ENCODE assay signal across 16 cellular contexts in the genomic region with DNA sequence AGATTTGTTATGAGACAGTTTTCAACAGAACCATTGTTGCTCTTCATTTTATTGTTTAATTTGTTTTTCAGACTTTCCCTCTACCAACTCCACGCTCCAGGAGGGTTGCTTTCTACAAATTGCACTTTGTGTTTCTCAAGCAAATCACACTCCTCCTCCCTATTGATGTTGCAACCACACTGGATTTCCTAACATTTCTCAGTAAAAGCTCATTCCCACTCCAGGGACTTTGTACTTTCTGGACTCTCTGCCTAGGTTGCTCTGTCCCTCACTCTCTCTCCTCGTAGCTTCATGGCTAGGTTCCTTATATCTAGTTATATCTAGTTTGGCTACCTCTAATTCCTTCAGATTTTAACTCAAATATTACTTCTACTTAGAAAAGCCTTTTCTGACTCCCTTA. TPM values are rescaled to one million over a fixed set of nuclear protein-coding genes. Genes with fewer than 3 reads are reported as not detected.
A peak's percentile ranks its signal among the peaks of the same experiment; 100 is the strongest.
DNase-seq lines count a peak whose midpoint lies in the region; ATAC-seq and TF ChIP-seq lines count a peak whose summit lies in the region.
"Had no signal": no experiment of that assay in that cellular context is flagged by ENCODE, and none has a peak within 500 bp of the region (broad histone marks: within the 10 kb centered on the region; RNA-seq: fewer than 3 reads in every experiment).

No MANE protein-coding gene starts in this region.

- TF ChIP-seq EP300 in transverse colon (IDR thresholded peaks at IDR 0.05; ENCODE audit: low read depth) = no peak

- in situ Hi-C loops in transverse colon (cut with MboI; ENCODE audit: low pct_ligation_motif_present in 1 of 4, low pct_unique_long_range_greater_than_20kb in 1 of 4, low sequenced_read_pairs in 3 of 4) = no loop called here

- no peaks in the 10 kb centered on the region for H3K4me1 Mint-ChIP-seq in WTC11
- H3K4me1 Mint-ChIP-seq: CD8-positive, alpha-beta memory T cell had no signal

- TF ChIP-seq POLR2A in transverse colon (IDR thresholded peaks at IDR 0.05) = no peak

- TF ChIP-seq CTCF in WTC11 (IDR thresholded peaks at IDR 0.05) (no peak), omental fat pad (IDR thresholded peaks at IDR 0.05) (no peak), transverse colon (IDR thresholded peaks at IDR 0.05) (no peak)

- H3K4me1 ChIP-seq in transverse colon = no peaks in the 10 kb centered on the region
- H3K4me1 ChIP-seq: BLaER1 had no signal

- no peaks in the 10 kb centered on the region; the same call in 1 of the 2 replicates for H3K27me3 Mint-ChIP-seq in WTC11 (ENCODE audit: low read depth)
- H3K27me3 Mint-ChIP-seq: CD8-positive, alpha-beta memory T cell had no signal

- no peak overlapping the region for H3K4me3 ChIP-seq in transverse colon
- H3K4me3 ChIP-seq: BLaER1, GM12878, GM23248 had no signal

- no peak for ATAC-seq in WTC11
- ATAC-seq in left lobe of liver = peak; percentile 91
- ATAC-seq in omental fat pad (ENCODE audit: low FRiP score) = peak; percentile 54
- ATAC-seq in HG03439 (IDR thresholded peaks at IDR 0.05; ENCODE audit: unreplicated experiment) = no peak
- ATAC-seq: GM12878 had no signal

- no peaks in the 10 kb centered on the region for H3K36me3 ChIP-seq in transverse colon
- H3K36me3 ChIP-seq: BLaER1 had no signal

- H3K27ac ChIP-seq in transverse colon = no peak overlapping the region
- H3K27ac ChIP-seq: BLaER1, GM23248 had no signal

- intact Hi-C loops in transverse colon (cut with DNase I; ENCODE audit: low total_unique reads) = no loop called here

- H3K9me3 Mint-ChIP-seq in WTC11 = peaks cover 11% of the 10 kb centered on the region

- no peaks in the 10 kb centered on the region for H3K27me3 ChIP-seq in transverse colon
- H3K27me3 ChIP-seq: BLaER1 had no signal

- peaks cover 5% of the 10 kb centered on the region; the same call in 1 of the 2 replicates for H3K36me3 Mint-ChIP-seq in WTC11
- H3K36me3 Mint-ChIP-seq: CD8-positive, alpha-beta memory T cell had no signal

- H3K27ac Mint-ChIP-seq in WTC11 = no peak overlapping the region; the same call in 1 of the 2 replicates

- H3K4me3 Mint-ChIP-seq in WTC11 = no peak overlapping the region
- H3K4me3 Mint-ChIP-seq: CD8-positive, alpha-beta memory T cell had no signal

- 57 to 76% methylated on average over 2 of the region's 2 CpGs for WGBS in transverse colon (ENCODE audit: low coverage in 1 of 2), 2 donors

- DNase-seq in HuH-7 (ENCODE audit: low spot score) (peak; percentile 24), WTC11 (ENCODE audit: low spot score) (no peak), left lobe of liver (ENCODE audit: low spot score) (peak; percentile 60), omental fat pad (ENCODE audit: low spot score) (no peak), NCI-H524 treated with DMSO at 0.1 percent for 48 hours (lab: John Stamatoyannopoulos, UW) (no peak), transverse colon (no peak), DMS153 (lab: John Stamatoyannopoulos, UW) (no peak)
- DNase-seq: CD8-positive, alpha-beta memory T cell; GM23248; KBM-7 had no signal

- CTCF ChIA-PET in WTC11 (lab: Charles Lee) = no interaction called here

- POLR2A ChIA-PET in WTC11 (lab: Charles Lee) = interaction anchor here (0.6 kb wide), 1 partner anchor 26 kb away, joined by 4 read pairs; no protein-coding TSS in a partner anchor

- H3K9me3 ChIP-seq in transverse colon = no peaks in the 10 kb centered on the region
- H3K9me3 ChIP-seq: BLaER1 had no signal

TF ChIP-seq in WTC11, 78 proteins besides CTCF, POLR2A, EP300 and RAD21:
- TF ChIP-seq JAZF1 (CRISPR knock-in tag; IDR thresholded peaks at IDR 0.05) (no peak), GABPB1 (CRISPR knock-in tag; IDR thresholded peaks at IDR 0.05) (peak; percentile 81)

RNA-seq across cellular contexts. Expression of a gene that starts 20.3 kb away (rescaled TPM):
- total RNA-seq in WTC11 (2021) (not detected in 3 replicates), left lobe of liver (not detected), omental fat pad (not detected), transverse colon (not detected)
- total RNA-seq: A673; CD8-positive, alpha-beta memory T cell; Daoy; G401; GM12878; GM23248 had no signal

RNA-seq across cellular contexts. Expression of a gene that starts 22.6 kb away (rescaled TPM):
- not detected in 3 replicates for total RNA-seq in WTC11 (2021)
- total RNA-seq in left lobe of liver = 0.13 TPM
- total RNA-seq in omental fat pad = not detected
- total RNA-seq in transverse colon = not detected
- total RNA-seq: A673; CD8-positive, alpha-beta memory T cell; Daoy; G401; GM12878; GM23248 had no signal

RNA-seq across cellular contexts. Expression of a gene that starts 53.4 kb away (rescaled TPM):
- total RNA-seq in WTC11 (2021) (not detected in 3 replicates), left lobe of liver (not detected), omental fat pad (not detected), transverse colon (not detected)
- total RNA-seq: A673; CD8-positive, alpha-beta memory T cell; G401; GM12878; GM23248 had no signal

Comparison
In these comparisons a context has a peak if more than half of its experiments do, and no peak if none do; other contexts are left out.
1. DNase-seq: peak in HuH-7 (single experiment) and left lobe of liver (single experiment); none in WTC11 (single experiment), omental fat pad (single experiment), NCI-H524 treated with DMSO at 0.1 percent for 48 hours (single experiment), transverse colon (single experiment) and DMS153 (single experiment).
2. ATAC-seq: peak in left lobe of liver (single experiment) and omental fat pad (single experiment); none in WTC11 (single experiment) and HG03439 (single experiment).